Comparison of ENCODE assay signal across 9 cellular contexts in genomic region chr10:97543025-97543546, GRCh38. TPM values are rescaled to one million over a fixed set of nuclear protein-coding genes. Genes with fewer than 3 reads are reported as not detected.
A peak's percentile ranks its signal among the peaks of the same experiment; 100 is the strongest.
DNase-seq lines count a peak whose midpoint lies in the region; ATAC-seq and TF ChIP-seq lines count a peak whose summit lies in the region.
"Had no signal": no experiment of that assay in that cellular context is flagged by ENCODE, and none has a peak within 500 bp of the region (broad histone marks: within the 10 kb centered on the region; RNA-seq: fewer than 3 reads in every experiment).

No MANE protein-coding gene starts in this region.

- no peaks in the 10 kb centered on the region for H3K9me3 Mint-ChIP-seq in activated T-helper 1 cell treated with anti-CD3 and anti-CD28 coated beads, Interleukin-12 subunit alpha, Interleukin-12 subunit beta, Interleukin-2, Interleukin-4 antibody, amounts not matched to agents 30 ng/mL and 10 ng/mL and 1 ng/mL, durations not matched to agents 14 hours and 24 hours and 36 hours

- H3K27me3 Mint-ChIP-seq in activated T-helper 1 cell treated with anti-CD3 and anti-CD28 coated beads, Interleukin-12 subunit alpha, Interleukin-12 subunit beta, Interleukin-2, Interleukin-4 antibody, amounts not matched to agents 30 ng/mL and 10 ng/mL and 1 ng/mL, durations not matched to agents 14 hours and 24 hours and 36 hours (ENCODE audit: insufficient read depth), result peaks cover 2% of the 10 kb centered on the region

- peak overlapping the region; percentile 85 for H3K27ac Mint-ChIP-seq in activated T-helper 1 cell treated with anti-CD3 and anti-CD28 coated beads, Interleukin-12 subunit alpha, Interleukin-12 subunit beta, Interleukin-2, Interleukin-4 antibody, amounts not matched to agents 30 ng/mL and 10 ng/mL and 1 ng/mL, durations not matched to agents 14 hours and 24 hours and 36 hours

- H3K4me3 Mint-ChIP-seq in activated T-helper 1 cell treated with anti-CD3 and anti-CD28 coated beads, Interleukin-12 subunit alpha, Interleukin-12 subunit beta, Interleukin-2, Interleukin-4 antibody, amounts not matched to agents 30 ng/mL and 10 ng/mL and 1 ng/mL, durations not matched to agents 14 hours and 24 hours and 36 hours, result no peak overlapping the region

- H3K4me3 ChIP-seq in ovary (no peak overlapping the region), upper lobe of right lung (no peak overlapping the region)

- no peak for TF ChIP-seq POLR2A in ovary (IDR thresholded peaks at IDR 0.05)

- no peak for TF ChIP-seq CTCF in ovary (IDR thresholded peaks at IDR 0.05)
- TF ChIP-seq CTCF in upper lobe of right lung (IDR thresholded peaks at IDR 0.05), result no peak

- H3K36me3 ChIP-seq in ovary, result no peaks in the 10 kb centered on the region
- no peaks in the 10 kb centered on the region for H3K36me3 ChIP-seq in upper lobe of right lung

- no peak for TF ChIP-seq EP300 in ovary (IDR thresholded peaks at IDR 0.05)

- intact Hi-C loops in activated T-helper 1 cell treated with anti-CD3 and anti-CD28 coated beads, Interleukin-12 subunit alpha, Interleukin-12 subunit beta, Interleukin-2, Interleukin-4 antibody, amounts not matched to agents 30 ng/mL and 10 ng/mL and 1 ng/mL, durations not matched to agents 14 hours and 24 hours and 36 hours (cut with micrococcal nuclease), result no loop called here
- intact Hi-C loops in ovary (cut with DNase I), result loop anchor here in 3 of 4 donors (2.0 to 10.0 kb wide), 3 partner anchors 41 to 48 kb away; partner anchors contain the start of genes MMS19 (in 2 of the 3) and UBTD1 (in 2 of the 3)
- intact Hi-C loops in upper lobe of right lung (cut with DNase I), result no loop called here

- DNase-seq in DMS 273 treated with DMSO at 0.1 percent for 48 hours (lab: John Stamatoyannopoulos, UW), result peak; percentile 44
- DNase-seq in NOMO-1 treated with dmso at 0.1 percent for 144 hours (lab: John Stamatoyannopoulos, UW; ENCODE audit: unreplicated experiment), result peak; percentile 60
- DNase-seq in activated T-helper 1 cell treated with anti-CD3 and anti-CD28 coated beads, Interleukin-12 subunit alpha, Interleukin-12 subunit beta, Interleukin-2, Interleukin-4 antibody, amounts not matched to agents 30 ng/mL and 10 ng/mL and 1 ng/mL, durations not matched to agents 14 hours and 24 hours and 36 hours (ENCODE audit: low spot score), result peak; percentile 14
- DNase-seq in globus pallidus (ENCODE audit: low spot score), result peak; percentile 95
- peak; percentile 71 to 83 (median 74) for DNase-seq in ovary
- peak; percentile 76 for DNase-seq in upper lobe of right lung
- no peak for DNase-seq in HuH-7 (ENCODE audit: low spot score)

- WGBS in ovary, 3 donors, result 40 to 52% (median 46%) methylated on average over 10 of the region's 10 CpGs

- H3K27ac ChIP-seq in ovary (peak overlapping the region; percentile 75 to 79), upper lobe of right lung (peak overlapping the region; percentile 71)

- H3K36me3 Mint-ChIP-seq in activated T-helper 1 cell treated with anti-CD3 and anti-CD28 coated beads, Interleukin-12 subunit alpha, Interleukin-12 subunit beta, Interleukin-2, Interleukin-4 antibody, amounts not matched to agents 30 ng/mL and 10 ng/mL and 1 ng/mL, durations not matched to agents 14 hours and 24 hours and 36 hours (ENCODE audit: low read depth), result no peaks in the 10 kb centered on the region

- H3K27me3 ChIP-seq in ovary (no peaks in the 10 kb centered on the region), upper lobe of right lung (no peaks in the 10 kb centered on the region)

- ATAC-seq in upper lobe of right lung (peak; percentile 89), GM21825 (IDR thresholded peaks at IDR 0.05; ENCODE audit: unreplicated experiment) (no peak)

- H3K9me3 ChIP-seq in ovary (no peaks in the 10 kb centered on the region), upper lobe of right lung (no peaks in the 10 kb centered on the region)

- H3K4me1 ChIP-seq in ovary (ENCODE audit: insufficient read depth) (peaks cover 23% of the 10 kb centered on the region), upper lobe of right lung (peaks cover 38% of the 10 kb centered on the region)

- H3K4me1 Mint-ChIP-seq in activated T-helper 1 cell treated with anti-CD3 and anti-CD28 coated beads, Interleukin-12 subunit alpha, Interleukin-12 subunit beta, Interleukin-2, Interleukin-4 antibody, amounts not matched to agents 30 ng/mL and 10 ng/mL and 1 ng/mL, durations not matched to agents 14 hours and 24 hours and 36 hours (ENCODE audit: low read depth), result peaks cover 32% of the 10 kb centered on the region

RNA-seq across cellular contexts. Expression of gene ANKRD2, which starts 29.5 kb away (rescaled TPM):
- not detected in 2 replicates for total RNA-seq in activated T-helper 1 cell treated with anti-CD3 and anti-CD28 coated beads, Interleukin-12 subunit alpha, Interleukin-12 subunit beta, Interleukin-2, Interleukin-4 antibody, amounts not matched to agents 30 ng/mL and 10 ng/mL and 1 ng/mL, durations not matched to agents 14 hours and 24 hours and 36 hours
- total RNA-seq in ovary (under 1 TPM in 3 of 7 donors, not detected in 4; 0.37 to 0.46 (median 0.40) TPM), upper lobe of right lung (0.98 TPM)
- polyA plus RNA-seq in ovary, result under 1 TPM; 0.11 to 0.17 TPM

RNA-seq across cellular contexts. Expression of gene HOGA1, which starts 41.1 kb away (rescaled TPM):
- not detected in 2 replicates for total RNA-seq in activated T-helper 1 cell treated with anti-CD3 and anti-CD28 coated beads, Interleukin-12 subunit alpha, Interleukin-12 subunit beta, Interleukin-2, Interleukin-4 antibody, amounts not matched to agents 30 ng/mL and 10 ng/mL and 1 ng/mL, durations not matched to agents 14 hours and 24 hours and 36 hours
- total RNA-seq in ovary (under 1 TPM in 5 of 7 donors, not detected in 2; 0.12 to 0.80 (median 0.23) TPM), upper lobe of right lung (2.3 TPM)
- polyA plus RNA-seq in ovary, result under 1 TPM; 0.05 to 0.60 TPM

RNA-seq across cellular contexts. Expression of gene UBTD1, which starts 44.4 kb away (rescaled TPM):
- 1.7 and 1.8 TPM in 2 replicates for total RNA-seq in activated T-helper 1 cell treated with anti-CD3 and anti-CD28 coated beads, Interleukin-12 subunit alpha, Interleukin-12 subunit beta, Interleukin-2, Interleukin-4 antibody, amounts not matched to agents 30 ng/mL and 10 ng/mL and 1 ng/mL, durations not matched to agents 14 hours and 24 hours and 36 hours
- 10 to 100 TPM in 4 of 7 donors, 1 to 10 TPM in 3; 5.7 to 15.2 (median 12.8) TPM for total RNA-seq in ovary
- polyA plus RNA-seq in ovary, result 10 to 100 TPM in 1 of 2 donors, under 1 TPM in 1; 0.20 to 11.5 TPM
- 37.5 TPM for total RNA-seq in upper lobe of right lung

RNA-seq across cellular contexts. Expression of gene MMS19, which starts 44.9 kb away (rescaled TPM):
- 91.8 and 93.2 TPM in 2 replicates for total RNA-seq in activated T-helper 1 cell treated with anti-CD3 and anti-CD28 coated beads, Interleukin-12 subunit alpha, Interleukin-12 subunit beta, Interleukin-2, Interleukin-4 antibody, amounts not matched to agents 30 ng/mL and 10 ng/mL and 1 ng/mL, durations not matched to agents 14 hours and 24 hours and 36 hours
- total RNA-seq in ovary (10 to 100 TPM; 54.2 to 63.6 (median 56.4) TPM), upper lobe of right lung (70.7 TPM)
- 10 to 100 TPM; 45.3 to 58.4 TPM for polyA plus RNA-seq in ovary

RNA-seq across cellular contexts. Expression of gene C10orf62, which starts 46.4 kb away (rescaled TPM):
- not detected in 2 replicates for total RNA-seq in activated T-helper 1 cell treated with anti-CD3 and anti-CD28 coated beads, Interleukin-12 subunit alpha, Interleukin-12 subunit beta, Interleukin-2, Interleukin-4 antibody, amounts not matched to agents 30 ng/mL and 10 ng/mL and 1 ng/mL, durations not matched to agents 14 hours and 24 hours and 36 hours
- total RNA-seq in ovary (under 1 TPM in 1 of 7 donors, not detected in 6; 0.48 TPM), upper lobe of right lung (not detected)
- polyA plus RNA-seq in ovary, result not detected
- polyA plus RNA-seq: thymus had no signal

Comparison
In these comparisons a context has a peak if more than half of its experiments do, and no peak if none do; other contexts are left out.
1. intact Hi-C loops: an anchor here in ovary (2.0 to 10.0 kb wide); none called in activated T-helper 1 cell treated with anti-CD3 and anti-CD28 coated beads, Interleukin-12 subunit alpha, Interleukin-12 subunit beta, Interleukin-2, Interleukin-4 antibody, amounts not matched to agents 30 ng/mL and 10 ng/mL and 1 ng/mL, durations not matched to agents 14 hours and 24 hours and 36 hours and upper lobe of right lung.